Comparison of ENCODE assay signal across 8 cellular contexts in the genomic region with DNA sequence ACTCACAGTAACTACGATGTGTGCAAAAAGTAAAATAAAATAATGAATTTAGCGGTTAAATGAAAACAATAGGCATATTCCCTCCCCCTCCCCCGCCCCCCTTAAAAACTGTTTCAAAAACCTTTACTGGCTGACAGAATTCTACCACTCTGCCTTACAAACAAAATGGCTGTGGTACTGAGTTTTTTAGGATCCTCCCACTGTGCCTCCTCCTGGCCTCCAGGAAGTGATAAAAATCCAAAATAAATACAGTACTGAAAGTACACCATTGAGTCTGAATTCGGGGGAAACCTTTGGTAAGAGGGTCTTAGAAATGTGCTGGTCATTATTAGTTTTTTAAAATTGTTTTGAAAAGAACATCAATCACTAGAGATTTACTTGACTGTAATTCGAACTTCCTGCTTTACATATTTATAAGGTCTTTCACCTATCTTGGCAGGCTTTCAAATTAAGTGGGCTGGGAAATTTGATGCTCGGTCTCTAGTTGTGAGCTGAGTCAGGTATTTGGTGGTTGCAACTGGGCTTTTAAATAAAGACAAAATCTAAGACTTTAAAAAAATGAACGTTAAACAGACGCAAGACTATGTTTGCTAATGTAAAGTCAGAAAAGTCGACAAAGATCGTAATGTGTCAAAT. TPM values are rescaled to one million over a fixed set of nuclear protein-coding genes. Genes with fewer than 3 reads are reported as not detected.
DNase-seq lines count a peak whose midpoint lies in the region; ATAC-seq and TF ChIP-seq lines count a peak whose summit lies in the region.

No MANE protein-coding gene starts in this region.

- H3K27me3 ChIP-seq in MM.1S (replicated peaks; ENCODE audit: insufficient read depth, low read length) = no peaks in the 10 kb centered on the region
- no peaks in the 10 kb centered on the region for H3K27me3 ChIP-seq in SJSA1 (replicated peaks)

- H3K4me2 ChIP-seq in MM.1S (ENCODE audit: low read depth, low read length) = peak overlapping the region; percentile 73

- peaks cover 20% of the 10 kb centered on the region for H3F3A ChIP-seq in MM.1S (ENCODE audit: insufficient read depth, low read length)

- no peaks in the 10 kb centered on the region for H4K20me1 ChIP-seq in MM.1S (ENCODE audit: insufficient read depth, low read length)

- intact Hi-C loops in mucosa of descending colon (cut with DNase I, micrococcal nuclease) = loop anchor here in 1 of 2 donors (5.0 kb wide), 1 partner anchor 68 kb away; a partner anchor contains a TSS

- TF ChIP-seq CTCF in MM.1S (IDR thresholded peaks at IDR 0.05; ENCODE audit: low read length) = no peak
- TF ChIP-seq CTCF in epithelial cell of esophagus (IDR thresholded peaks at IDR 0.05; ENCODE audit: insufficient read depth, low read depth, low read length, missing control alignments) = no peak
- no peak for TF ChIP-seq CTCF in mucosa of descending colon (IDR thresholded peaks at IDR 0.05)

- peaks cover 6% of the 10 kb centered on the region for H3K4me1 ChIP-seq in MM.1S (ENCODE audit: low read length)
- no peaks in the 10 kb centered on the region for H3K4me1 ChIP-seq in SJSA1 (replicated peaks)
- peaks cover 10% of the 10 kb centered on the region for H3K4me1 ChIP-seq in mucosa of descending colon (ENCODE audit: low read depth)

- ATAC-seq in mucosa of descending colon (peak; percentile 57), GM19455 (IDR thresholded peaks at IDR 0.05; ENCODE audit: unreplicated experiment) (no peak)

- no peaks in the 10 kb centered on the region for H3K9me3 ChIP-seq in MM.1S (replicated peaks; ENCODE audit: insufficient read depth, low read length)
- no peaks in the 10 kb centered on the region for H3K9me3 ChIP-seq in SJSA1 (replicated peaks)
- H3K9me3 ChIP-seq in mucosa of descending colon = no peaks in the 10 kb centered on the region

- H3K36me3 ChIP-seq in MM.1S (replicated peaks; ENCODE audit: insufficient read depth, low read length) (no peaks in the 10 kb centered on the region), SJSA1 (no peaks in the 10 kb centered on the region), mucosa of descending colon (ENCODE audit: low read depth) (no peaks in the 10 kb centered on the region)

- H3K9me2 ChIP-seq in MM.1S (replicated peaks; ENCODE audit: insufficient read depth, low read length) = no peaks in the 10 kb centered on the region

- peak overlapping the region; percentile 75 for H3K4me3 ChIP-seq in MM.1S (ENCODE audit: low read length)
- peak overlapping the region; percentile 46 for H3K4me3 ChIP-seq in SJSA1
- peak overlapping the region; percentile 78 for H3K4me3 ChIP-seq in epithelial cell of esophagus (ENCODE audit: low read length)
- H3K4me3 ChIP-seq in mucosa of descending colon = peak overlapping the region; percentile 50

- H2AFZ ChIP-seq in MM.1S (ENCODE audit: low read length) = peak overlapping the region; percentile 65

- H3K79me2 ChIP-seq in MM.1S (ENCODE audit: low read length) = peaks cover 36% of the 10 kb centered on the region

- DNase-seq in A172 (ENCODE audit: low spot score) = peak; percentile 70
- peak; percentile 32 for DNase-seq in GM04504 (ENCODE audit: low read depth)
- DNase-seq in MM.1S = peak; percentile 90
- peak in 1 of 2 experiments; percentile 65 for DNase-seq in SJSA1 (ENCODE audit: low read depth in 1 of 2, low spot score in 2 of 2)
- DNase-seq in epithelial cell of esophagus (ENCODE audit: low read depth) = peak; percentile 81
- no peak for DNase-seq in mucosa of descending colon
- no peak for DNase-seq in NCI-H446 treated with DMSO at 0.1 percent for 48 hours (lab: John Stamatoyannopoulos, UW)

- H3K9ac ChIP-seq in MM.1S (ENCODE audit: low read length) = peak overlapping the region; percentile 83

- H3K27ac ChIP-seq in MM.1S (ENCODE audit: low read length) (peak overlapping the region; percentile 90), SJSA1 (peak overlapping the region; percentile 38)

RNA-seq across cellular contexts. Expression of a gene that starts 32.5 kb away (rescaled TPM):
- total RNA-seq in A172 (2014; rRNA removed; shearing (Covaris generic)) = 8.9 and 22.2 TPM in 2 replicates
- 22.0 and 43.9 TPM in 2 replicates for total RNA-seq in SJSA1 (2014; rRNA removed; shearing (Covaris generic))
- total RNA-seq in mucosa of descending colon = 10 to 100 TPM; 33.7 to 47.9 (median 46.9) TPM

Comparison
In these comparisons a context has a peak if more than half of its experiments do, and no peak if none do; other contexts are left out.
1. DNase-seq: peak in A172 (single experiment), GM04504 (single experiment), MM.1S (single experiment) and epithelial cell of esophagus (single experiment); none in mucosa of descending colon (0 of 3) and NCI-H446 treated with DMSO at 0.1 percent for 48 hours (single experiment).
2. Peak in every context shown above with its lines, with median percentiles within 50 percentile points of each other: H3K4me3 ChIP-seq.